Comparison of ENCODE assay signal across 18 cellular contexts in genomic region chr7:4162845-4163564, GRCh38.
DNase-seq lines count a peak whose midpoint lies in the region; ATAC-seq and TF ChIP-seq lines count a peak whose summit lies in the region.
"Had no signal": no experiment of that assay in that cellular context is flagged by ENCODE, and none has a peak within 500 bp of the region (broad histone marks: within the 10 kb centered on the region; RNA-seq: fewer than 3 reads in every experiment).

No MANE protein-coding gene starts in this region.

- H3K4me1 Mint-ChIP-seq in neural progenitor cell = peaks cover 19% of the 10 kb centered on the region
- H3K4me1 Mint-ChIP-seq in H9 = peaks cover 14% of the 10 kb centered on the region in 2 experiments

- H4K5ac ChIP-seq in H9 (ENCODE audit: insufficient read length, low read depth, low read length) = no peak overlapping the region

- no peak overlapping the region for H3K4ac ChIP-seq in H9 (ENCODE audit: low read depth, low read length)

- no peak overlapping the region for H2BK15ac ChIP-seq in H9 (ENCODE audit: low read depth, low read length)

- ATAC-seq in Right ventricle myocardium superior (ENCODE audit: poor library complexity) (peak; percentile 88), heart right ventricle (peak; percentile 59 to 82 (median 76)), HG02870 (IDR thresholded peaks at IDR 0.05; ENCODE audit: unreplicated experiment) (no peak)
- ATAC-seq: Panc1 had no signal

- no peak overlapping the region for H2BK12ac ChIP-seq in H9 (ENCODE audit: insufficient read length, low read depth, low read length)

- H3K9ac ChIP-seq in neural progenitor cell (no peak overlapping the region), H9 (ENCODE audit: extremely low read depth, insufficient read length, low read length) (no peak overlapping the region)

- no peaks in the 10 kb centered on the region for H3K23me2 ChIP-seq in H9 (ENCODE audit: insufficient read length, low read depth, low read length, poor library complexity, severe bottlenecking)

- H3K4me3 ChIP-seq in right atrium auricular region = no peak overlapping the region
- no peak overlapping the region for H3K4me3 ChIP-seq in heart right ventricle
- H3K4me3 ChIP-seq in neural progenitor cell = no peak overlapping the region

- WGBS in heart right ventricle, 2 donors = 64 to 70% methylated on average over 14 of the region's 14 CpGs
- WGBS in H9 (ENCODE audit: extremely low coverage, insufficient read length, low lambda C conversion rate) = no CpG with 5 or more reads among the region's 14 CpGs

- H3K36me3 ChIP-seq in right atrium auricular region = no peaks in the 10 kb centered on the region
- no peaks in the 10 kb centered on the region for H3K36me3 ChIP-seq in heart right ventricle
- no peaks in the 10 kb centered on the region for H3K36me3 ChIP-seq in neural progenitor cell

- H3T11ph ChIP-seq in H9 (ENCODE audit: low read length) = no peak overlapping the region

- H3K27me3 Mint-ChIP-seq in neural progenitor cell (ENCODE audit: insufficient read depth, low read depth) = no peaks in the 10 kb centered on the region
- no peaks in the 10 kb centered on the region for H3K27me3 Mint-ChIP-seq in H9 (ENCODE audit: low read depth)

- H3K14ac ChIP-seq in H9 (ENCODE audit: insufficient read depth, low read length) = no peak overlapping the region; the same call in 1 of the 2 replicates

- no peak overlapping the region for H3K18ac ChIP-seq in H9 (ENCODE audit: insufficient read length, low read depth, low read length)

- H3K9me3 Mint-ChIP-seq in neural progenitor cell (no peaks in the 10 kb centered on the region), H9 (no peaks in the 10 kb centered on the region)

- TF ChIP-seq CTCF in right atrium auricular region (IDR thresholded peaks at IDR 0.05) = no peak
- no peak for TF ChIP-seq CTCF in heart right ventricle (IDR thresholded peaks at IDR 0.05)
- TF ChIP-seq CTCF in neural progenitor cell (IDR thresholded peaks at IDR 0.05) = no peak
- TF ChIP-seq CTCF in H9 (conservative IDR thresholded peaks at IDR 0.05) = no peak

- H2BK20ac ChIP-seq in H9 (ENCODE audit: low read depth, low read length, poor library complexity, severe bottlenecking) = no peak overlapping the region

- H2AFZ ChIP-seq in neural progenitor cell (replicated peaks) (no peak overlapping the region), H9 (ENCODE audit: low read length) (no peak overlapping the region)

- H3K27ac ChIP-seq in right atrium auricular region (no peak overlapping the region), heart right ventricle (no peak overlapping the region), neural progenitor cell (no peak overlapping the region), H9 (ENCODE audit: insufficient read length, low read depth, low read length) (no peak overlapping the region)

- no peaks in the 10 kb centered on the region for H4K20me1 ChIP-seq in neural progenitor cell (ENCODE audit: low read depth)
- H4K20me1 ChIP-seq in H9 (ENCODE audit: control insufficient read depth, insufficient read depth, insufficient read length) = peaks cover 3% of the 10 kb centered on the region

- H4K8ac ChIP-seq in H9 (replicated peaks; ENCODE audit: insufficient read length, low read depth, low read length) = no peak overlapping the region

- H3K36me3 Mint-ChIP-seq in neural progenitor cell = peaks cover 6% of the 10 kb centered on the region
- H3K36me3 Mint-ChIP-seq in H9 (ENCODE audit: insufficient read depth in 1 of 3, low read depth in 3 of 3) = no peaks in the 10 kb centered on the region; a peak in 1 of 7 replicates

- no peak overlapping the region for H3K23ac ChIP-seq in H9 (ENCODE audit: insufficient read length, low read depth, low read length)

- H4K91ac ChIP-seq in H9 (ENCODE audit: insufficient read length, low read depth, low read length) = no peak overlapping the region

- H3K56ac ChIP-seq in H9 (ENCODE audit: insufficient read length, low read depth, low read length) = no peak overlapping the region

- H3K79me1 ChIP-seq in H9 (ENCODE audit: insufficient read depth, low read depth, low read length, poor library complexity, severe bottlenecking) = no peaks in the 10 kb centered on the region

- H3K4me3 Mint-ChIP-seq in neural progenitor cell (no peak overlapping the region), H9 (no peak overlapping the region)

- peak; percentile 77 for DNase-seq in Right ventricle myocardium superior
- no peak for DNase-seq in right atrium auricular region (ENCODE audit: low spot score)
- DNase-seq in heart right ventricle = peak; percentile 31 to 52
- no peak for DNase-seq in neural progenitor cell (ENCODE audit: low spot score)
- DNase-seq in NCI-H82 treated with DMSO at 0.1 percent for 48 hours (lab: John Stamatoyannopoulos, UW; ENCODE audit: unreplicated experiment) = no peak
- no peak for DNase-seq in H9
- no peak for DNase-seq in middle frontal gyrus (ENCODE audit: extremely low spot score, low spot score)
- DNase-seq: C1 segment of cervical spinal cord, HCEC 1CT, IMR-90, Kasumi-1, MV-4-11, NCI-H1436, NCI-H2107, NCI-H82, SHP77 had no signal

- H3K27ac Mint-ChIP-seq in neural progenitor cell = peak overlapping the region; percentile 72
- peak overlapping the region in 1 of 3 experiments; percentile 85; a peak in 2 of 7 replicates for H3K27ac Mint-ChIP-seq in H9

- intact Hi-C loops in Right ventricle myocardium superior (cut with DNase I) = no loop called here
- intact Hi-C loops in heart right ventricle (cut with DNase I) = no loop called here

- H3K9me3 ChIP-seq in right atrium auricular region (no peaks in the 10 kb centered on the region), heart right ventricle (no peaks in the 10 kb centered on the region), neural progenitor cell (ENCODE audit: low read depth) (no peaks in the 10 kb centered on the region), H9 (ENCODE audit: control insufficient read depth, low read depth, low read length) (no peaks in the 10 kb centered on the region)

- H2AK5ac ChIP-seq in H9 (ENCODE audit: insufficient read length, low read length) = no peak overlapping the region

- H2BK120ac ChIP-seq in H9 (ENCODE audit: low read depth, low read length, poor library complexity, severe bottlenecking) = no peak overlapping the region

- no peaks in the 10 kb centered on the region for H3F3A ChIP-seq in neural progenitor cell (ENCODE audit: low read depth)

- H3K79me2 ChIP-seq in neural progenitor cell (ENCODE audit: low read depth) = no peaks in the 10 kb centered on the region
- H3K79me2 ChIP-seq in H9 (ENCODE audit: insufficient read depth, low read length) = no peaks in the 10 kb centered on the region

- H3K4me1 ChIP-seq in right atrium auricular region (no peaks in the 10 kb centered on the region), heart right ventricle (peaks cover 0 to 10% (median 6%) of the 10 kb centered on the region in 9 donors), neural progenitor cell (peaks cover 5% of the 10 kb centered on the region), H9 (ENCODE audit: insufficient read depth, low read length) (no peaks in the 10 kb centered on the region)

- H3K27me3 ChIP-seq in right atrium auricular region (no peaks in the 10 kb centered on the region), heart right ventricle (peaks cover 0 to 2% (median 0%) of the 10 kb centered on the region in 7 donors), neural progenitor cell (no peaks in the 10 kb centered on the region), H9 (ENCODE audit: insufficient read depth, low read length) (no peaks in the 10 kb centered on the region)

- H3K4me2 ChIP-seq in neural progenitor cell (no peak overlapping the region), H9 (ENCODE audit: insufficient read depth, insufficient read length, low read length) (no peak overlapping the region)

- H2BK5ac ChIP-seq in H9 (ENCODE audit: insufficient read length, low read length) = no peak overlapping the region

Comparison
In these comparisons a context has a peak if more than half of its experiments do, and no peak if none do; other contexts are left out.
1. DNase-seq: peak in Right ventricle myocardium superior (single experiment) and heart right ventricle (2 of 2); none in right atrium auricular region (single experiment), neural progenitor cell (single experiment), NCI-H82 treated with DMSO at 0.1 percent for 48 hours (single experiment), H9 (single experiment) and middle frontal gyrus (single experiment).